ENCODE assay signal across 8 cellular contexts in the genomic region with DNA sequence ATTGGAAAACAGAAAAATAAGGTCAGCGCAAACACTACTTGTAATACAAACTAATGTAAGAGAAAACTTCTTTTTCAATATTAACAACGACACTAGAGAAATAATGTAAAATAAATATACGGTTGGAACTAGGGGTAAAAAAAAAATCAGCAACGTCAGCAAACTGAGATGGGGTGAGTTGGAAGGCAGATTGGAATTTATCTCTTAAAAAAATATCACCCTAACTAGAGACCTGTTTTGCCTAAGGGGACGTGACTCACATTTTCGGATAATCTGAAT. TPM values are rescaled to one million over a fixed set of nuclear protein-coding genes. Genes with fewer than 3 reads are reported as not detected.
A peak's percentile ranks its signal among the peaks of the same experiment; 100 is the strongest.
DNase-seq lines count a peak whose midpoint lies in the region; TF ChIP-seq lines count a peak whose summit lies in the region.

No MANE protein-coding gene starts in this region.

- H3K27me3 ChIP-seq in A673 (replicated peaks; ENCODE audit: insufficient read depth, low read depth, low read length, poor library complexity): no peaks in the 10 kb centered on the region
- peaks cover 16% of the 10 kb centered on the region for H3K27me3 ChIP-seq in HUES64 (ENCODE audit: insufficient read depth, low read length)
- H3K27me3 ChIP-seq in mucosa of rectum (ENCODE audit: control insufficient read depth in 2 of 2, insufficient read depth in 2 of 2, low read length in 2 of 2): no peaks in the 10 kb centered on the region

- DNase-seq in A673 (ENCODE audit: low spot score): no peak
- DNase-seq in caudate nucleus (lab: John Stamatoyannopoulos, UW): no peak
- DNase-seq in NCI-H1417 (lab: John Stamatoyannopoulos, UW): no peak
- DNase-seq in central memory CD4-positive, alpha-beta T cell: no peak
- DNase-seq in NCI-H2029 (lab: John Stamatoyannopoulos, UW): no peak
- DNase-seq in NCI-H69 (lab: John Stamatoyannopoulos, UW): no peak

- CTCF ChIA-PET in A673 (lab: Charles Lee): no interaction called here

- H3K4me3 ChIP-seq in A673 (ENCODE audit: low read depth, low read length, poor library complexity, severe bottlenecking) (peak overlapping the region; percentile 87), HUES64 (ENCODE audit: low read length) (peak overlapping the region; percentile 90), mucosa of rectum (ENCODE audit: low read length in 2 of 2) (peak overlapping the region; percentile 81 to 92)

- no TSS peak for BruUV-seq in A673 (replicated peaks; lab: Mats Ljungman, UMichigan)

- H3K27ac ChIP-seq in A673 (ENCODE audit: low read depth, low read length, poor library complexity, severe bottlenecking) (peak overlapping the region; percentile 83), HUES64 (ENCODE audit: low read depth, low read length) (peak overlapping the region; percentile 87), caudate nucleus (ENCODE audit: low read depth, low read length) (peak overlapping the region; percentile 86), mucosa of rectum (ENCODE audit: low read depth in 2 of 2, low read length in 2 of 2) (peak overlapping the region; percentile 88 to 89)

- H3K4me1 ChIP-seq in A673 (ENCODE audit: insufficient read depth, low read length, poor library complexity, severe bottlenecking) (no peaks in the 10 kb centered on the region), HUES64 (ENCODE audit: insufficient read depth, low read length) (peaks cover 19% of the 10 kb centered on the region), mucosa of rectum (ENCODE audit: control insufficient read depth in 2 of 2, insufficient read depth in 2 of 2, low read length in 2 of 2) (peaks cover 2 to 4% of the 10 kb centered on the region in 2 donors)

- WGBS in HUES64: 0% methylated on average over 2 of the region's 6 CpGs

- TF ChIP-seq CTCF in A673 (conservative IDR thresholded peaks at IDR 0.05; ENCODE audit: low read depth, low read length): no peak

- intact Hi-C loops in A673 (cut with micrococcal nuclease; ENCODE audit: unreplicated experiment): loop anchor here (10.0 kb wide), 2 partner anchors 180 to 200 kb away; no protein-coding TSS in a partner anchor

- H3K9me3 ChIP-seq in A673 (ENCODE audit: low read depth, low read length, poor library complexity, severe bottlenecking) (no peaks in the 10 kb centered on the region), HUES64 (ENCODE audit: insufficient read depth, low read depth, low read length) (no peaks in the 10 kb centered on the region), mucosa of rectum (ENCODE audit: control insufficient read depth in 2 of 2, low read length in 2 of 2) (no peaks in the 10 kb centered on the region)

- POLR2A ChIA-PET in A673 (lab: Charles Lee; ENCODE audit: low non-redundant PET): interaction anchor here (0.7 kb wide), 1 partner anchor 198 kb away, joined by 3 read pairs; no protein-coding TSS in a partner anchor

- H3K9ac ChIP-seq in HUES64 (ENCODE audit: low read depth, low read length): peak overlapping the region; percentile 89
- H3K9ac ChIP-seq in mucosa of rectum (ENCODE audit: low read depth in 1 of 2, low read length in 2 of 2): peak overlapping the region; percentile 66 to 78

- H3K36me3 ChIP-seq in A673 (ENCODE audit: insufficient read depth, low read length, poor library complexity, severe bottlenecking): no peaks in the 10 kb centered on the region
- no peaks in the 10 kb centered on the region for H3K36me3 ChIP-seq in HUES64 (ENCODE audit: insufficient read depth, low read length)
- no peaks in the 10 kb centered on the region for H3K36me3 ChIP-seq in mucosa of rectum (ENCODE audit: control insufficient read depth in 2 of 2, insufficient read depth in 2 of 2, low read length in 2 of 2)

RNA-seq across cellular contexts. Expression of a gene that starts 0.7 kb away (rescaled TPM):
- total RNA-seq in A673 (2021): 75.2 and 82.8 TPM in 2 replicates
- 19.5 TPM for polyA plus RNA-seq in HUES64 (2013, experiment 1 of 2)
- polyA plus RNA-seq in HUES64 (2013, experiment 2 of 2): 25.1 TPM
